9 cellular contexts compared by ENCODE assay signal in genomic region chr12:91877022-91877421, GRCh38.
DNase-seq lines count a peak whose midpoint lies in the region; ATAC-seq and TF ChIP-seq lines count a peak whose summit lies in the region.
"Had no signal": no experiment of that assay in that cellular context is flagged by ENCODE, and none has a peak within 500 bp of the region (broad histone marks: within the 10 kb centered on the region; RNA-seq: fewer than 3 reads in every experiment).

No MANE protein-coding gene starts in this region.

- H3K36me3 Mint-ChIP-seq in glutamatergic neuron (ENCODE audit: unreplicated experiment): peaks cover 5% of the 10 kb centered on the region

- H3K4me3 ChIP-seq in DND-41 (ENCODE audit: low read depth in 1 of 2, low read length in 2 of 2): peak overlapping the region in 1 of 2 experiments; percentile 47; a peak in 2 of 4 replicates
- H3K4me3 ChIP-seq in hepatocyte: no peak overlapping the region

- peaks cover 57% of the 10 kb centered on the region for H3K4me1 ChIP-seq in DND-41 (ENCODE audit: insufficient read depth, low read length)
- H3K4me1 ChIP-seq in hepatocyte (ENCODE audit: insufficient read depth): no peaks in the 10 kb centered on the region

- H3K9me3 Mint-ChIP-seq in glutamatergic neuron (ENCODE audit: unreplicated experiment): peaks cover 8% of the 10 kb centered on the region

- no peak overlapping the region for H3K4me3 Mint-ChIP-seq in glutamatergic neuron (ENCODE audit: unreplicated experiment)

- peaks cover 12% of the 10 kb centered on the region for H3K4me1 Mint-ChIP-seq in glutamatergic neuron (ENCODE audit: low read depth, unreplicated experiment)

- no peaks in the 10 kb centered on the region for H3K9me2 ChIP-seq in hepatocyte (replicated peaks; ENCODE audit: insufficient read depth)

- peak overlapping the region; percentile 78 for H3K27ac Mint-ChIP-seq in glutamatergic neuron (ENCODE audit: unreplicated experiment)

- no peak for TF ChIP-seq CTCF in DND-41 (IDR thresholded peaks at IDR 0.05; ENCODE audit: borderline replicate concordance, extremely low read depth, low read length, poor library complexity, severe bottlenecking)
- TF ChIP-seq CTCF in glutamatergic neuron (IDR thresholded peaks at IDR 0.05; ENCODE audit: partially characterized antibody, unreplicated experiment): no peak
- no peak for TF ChIP-seq CTCF in hepatocyte (IDR thresholded peaks at IDR 0.05; ENCODE audit: poor library complexity)

- H3K4me2 ChIP-seq in DND-41 (ENCODE audit: insufficient read depth, low read length) (peak overlapping the region; percentile 68), hepatocyte (no peak overlapping the region)

- H3K27me3 ChIP-seq in DND-41 (ENCODE audit: insufficient read depth, low read length, poor library complexity): no peaks in the 10 kb centered on the region
- no peaks in the 10 kb centered on the region for H3K27me3 ChIP-seq in hepatocyte

- no peaks in the 10 kb centered on the region for H4K20me1 ChIP-seq in DND-41 (ENCODE audit: insufficient read depth, low read length)
- no peaks in the 10 kb centered on the region for H4K20me1 ChIP-seq in hepatocyte (ENCODE audit: insufficient read depth, poor library complexity, severe bottlenecking)

- peak overlapping the region; percentile 71 for H2AFZ ChIP-seq in DND-41 (ENCODE audit: low read depth, low read length)
- H2AFZ ChIP-seq in hepatocyte: no peak overlapping the region

- ATAC-seq in DND-41 (ENCODE audit: insufficient read depth, low read depth): peak; percentile 99
- ATAC-seq in GM21825 (IDR thresholded peaks at IDR 0.05; ENCODE audit: unreplicated experiment): peak; percentile 89
- ATAC-seq: HCT116 had no signal

- H3K9ac ChIP-seq in DND-41 (ENCODE audit: low read depth, low read length): peak overlapping the region; percentile 55

- WGBS in hepatocyte (ENCODE audit: low lambda C conversion rate, missing lambda C conversion rate): 55% methylated on average over 3 of the region's 3 CpGs

- H3K79me2 ChIP-seq in DND-41 (ENCODE audit: insufficient read depth, low read length) (no peaks in the 10 kb centered on the region), hepatocyte (no peaks in the 10 kb centered on the region)

- H3K27ac ChIP-seq in DND-41 (ENCODE audit: low read length) (peak overlapping the region; percentile 96), hepatocyte (no peak overlapping the region)

- H3K36me3 ChIP-seq in DND-41 (ENCODE audit: insufficient read depth, low read length): no peaks in the 10 kb centered on the region
- H3K36me3 ChIP-seq in hepatocyte (replicated peaks; ENCODE audit: insufficient read depth, low read depth): no peaks in the 10 kb centered on the region

- DNase-seq in DND-41 (peak; percentile 87), NCI-H345 (lab: John Stamatoyannopoulos, UW) (peak; percentile 63), glutamatergic neuron (peak; percentile 19), NCI-H1048 (lab: John Stamatoyannopoulos, UW) (no peak), hepatocyte (ENCODE audit: low spot score) (no peak)
- DNase-seq in activated CD8-positive, alpha-beta memory T cell treated with anti-CD3 and anti-CD28 coated beads, Interleukin-2, amount 50 U/mL, for 48 hours: peak; percentile 79
- peak; percentile 41 to 92 for DNase-seq in stimulated activated CD4-positive, alpha-beta T cell treated with anti-CD3 and anti-CD28 coated beads, Interleukin-4, amount 100 ng/mL, for 4 hours

- no peaks in the 10 kb centered on the region for H3K9me3 ChIP-seq in DND-41 (ENCODE audit: insufficient read depth, low read length, severe bottlenecking)
- H3K9me3 ChIP-seq in hepatocyte (ENCODE audit: low read depth): no peaks in the 10 kb centered on the region

- no peaks in the 10 kb centered on the region for H3K27me3 Mint-ChIP-seq in glutamatergic neuron (ENCODE audit: unreplicated experiment)

Comparison
In these comparisons a context has a peak if more than half of its experiments do, and no peak if none do; other contexts are left out.
1. DNase-seq: peak in DND-41 (single experiment), NCI-H345 (single experiment), activated CD8-positive, alpha-beta memory T cell treated with anti-CD3 and anti-CD28 coated beads, Interleukin-2, amount 50 U/mL, for 48 hours (single experiment), glutamatergic neuron (single experiment) and stimulated activated CD4-positive, alpha-beta T cell treated with anti-CD3 and anti-CD28 coated beads, Interleukin-4, amount 100 ng/mL, for 4 hours (2 of 2); none in NCI-H1048 (single experiment) and hepatocyte (single experiment).